ENCODE assay signal across 21 cellular contexts in the genomic region with DNA sequence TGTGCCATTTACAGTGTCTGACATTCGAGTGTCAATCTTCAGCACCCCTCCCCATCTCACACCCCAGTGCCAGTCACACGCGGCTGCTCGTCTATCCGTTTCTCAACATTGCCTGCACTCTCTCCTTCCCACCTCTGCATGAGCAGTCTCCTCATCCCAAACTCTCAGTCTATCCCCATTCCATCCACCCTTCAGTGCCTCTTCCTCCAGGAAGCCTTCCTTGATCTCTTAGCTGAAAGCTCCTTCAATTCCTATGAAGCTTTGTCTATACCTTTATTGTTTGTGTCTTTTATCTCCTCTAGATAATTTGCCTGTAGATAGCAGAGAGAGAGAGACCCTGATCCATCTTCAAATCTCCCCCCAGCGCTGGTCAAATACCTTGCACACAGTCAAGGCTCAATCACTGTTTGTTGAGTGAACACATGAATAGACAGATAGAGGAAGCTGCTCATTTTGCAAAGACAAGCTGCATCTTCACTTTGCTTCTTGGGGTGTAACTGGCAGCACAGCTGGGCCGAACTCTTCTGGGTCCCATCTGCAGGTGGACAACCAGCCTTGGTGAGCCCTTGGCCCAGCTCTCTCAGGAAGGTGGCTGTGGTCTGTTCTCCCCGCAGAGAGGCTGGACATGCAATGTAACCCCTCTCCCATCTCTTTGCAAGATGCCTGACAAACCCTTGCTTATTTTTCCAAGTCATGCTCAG. TPM values are rescaled to one million over a fixed set of nuclear protein-coding genes. Genes with fewer than 3 reads are reported as not detected.
A peak's percentile ranks its signal among the peaks of the same experiment; 100 is the strongest.
DNase-seq lines count a peak whose midpoint lies in the region; ATAC-seq and TF ChIP-seq lines count a peak whose summit lies in the region.
"Had no signal": no experiment of that assay in that cellular context is flagged by ENCODE, and none has a peak within 500 bp of the region (broad histone marks: within the 10 kb centered on the region; RNA-seq: fewer than 3 reads in every experiment).

No MANE protein-coding gene starts in this region.

- TF ChIP-seq RAD21 in SK-N-SH (IDR thresholded peaks at IDR 0.05; ENCODE audit: low read length), result no peak

- H2AFZ ChIP-seq in SK-N-SH (ENCODE audit: low read depth), result no peak overlapping the region
- H2AFZ ChIP-seq: parathyroid adenoma had no signal

- DNase-seq in cardiac septum (ENCODE audit: low spot score) (peak; percentile 46), right cardiac atrium (no peak), RWPE2 (ENCODE audit: low spot score) (peak; percentile 21), islet precursor cell (peak; percentile 35), breast epithelium (ENCODE audit: low spot score in 2 of 2) (no peak), NCI-H1436 (lab: John Stamatoyannopoulos, UW) (no peak), SK-N-SH (no peak)
- DNase-seq: activated B cell treated with CpG ODN at 0.5 μM for 24 hours; AML-193; Calu3; EL; foreskin melanocyte; hypothalamus; naive B cell; NCI-H1436 treated with DMSO at 0.1 percent for 48 hours; OCI-M1; SHP77; stimulated activated naive B cell treated with anti-CD40 and anti-IgM and Interleukin-4, amounts not matched to agents 10 μg/mL and 1 μg/mL and 100 μg/mL, for 72 hours; thyroid gland had no signal

- intact Hi-C loops in cardiac septum (cut with DNase I) (no loop called here), right cardiac atrium (cut with DNase I) (no loop called here), breast epithelium (cut with DNase I; ENCODE audit: low total_unique reads) (no loop called here)

- ATAC-seq in right cardiac atrium, result no peak
- no peak for ATAC-seq in RWPE2 (ENCODE audit: low read depth)
- ATAC-seq: stimulated activated naive B cell treated with anti-CD40 and anti-IgM and Interleukin-4, amounts not matched to agents 10 μg/mL and 1 μg/mL and 100 μg/mL, for 72 hours had no signal

- H3K4me2 ChIP-seq in SK-N-SH, result no peak overlapping the region

- CTCF ChIA-PET in SK-N-SH (lab: Yijun Ruan, JAX), result interaction anchor here (1.1 to 2.2 kb wide), 3 partner anchors 72 to 126 kb away, joined by 3 to 10 read pairs (median 3); no protein-coding TSS in a partner anchor

- H3K27me3 ChIP-seq in right cardiac atrium (ENCODE audit: control insufficient read depth, insufficient read depth) (no peaks in the 10 kb centered on the region), RWPE2 (ENCODE audit: insufficient read depth, poor library complexity, severe bottlenecking) (no peaks in the 10 kb centered on the region), breast epithelium (no peaks in the 10 kb centered on the region), SK-N-SH (ENCODE audit: insufficient read depth) (no peaks in the 10 kb centered on the region)
- H3K27me3 ChIP-seq: thyroid gland had no signal

- peaks cover 20% of the 10 kb centered on the region for H3F3A ChIP-seq in SK-N-SH (replicated peaks; ENCODE audit: insufficient read depth)

- H3K9me3 ChIP-seq in right cardiac atrium (ENCODE audit: control insufficient read depth, low read length), result no peaks in the 10 kb centered on the region
- no peaks in the 10 kb centered on the region for H3K9me3 ChIP-seq in RWPE2 (ENCODE audit: severe bottlenecking)
- no peaks in the 10 kb centered on the region for H3K9me3 ChIP-seq in breast epithelium
- H3K9me3 ChIP-seq in SK-N-SH, result no peaks in the 10 kb centered on the region
- H3K9me3 ChIP-seq: thyroid gland had no signal

- H3K27ac ChIP-seq in right cardiac atrium (ENCODE audit: low read length), result no peak overlapping the region
- H3K27ac ChIP-seq in RWPE2 (ENCODE audit: poor library complexity, severe bottlenecking), result no peak overlapping the region
- H3K27ac ChIP-seq in breast epithelium, result no peak overlapping the region
- H3K27ac ChIP-seq in SK-N-SH (ENCODE audit: low read depth in 2 of 2, low read length in 1 of 2), result no peak overlapping the region
- H3K27ac ChIP-seq: parathyroid adenoma, thyroid gland had no signal

- TF ChIP-seq CTCF in RWPE2 (IDR thresholded peaks at IDR 0.05; ENCODE audit: poor library complexity, severe bottlenecking) (no peak), breast epithelium (IDR thresholded peaks at IDR 0.05) (no peak), SK-N-SH (IDR thresholded peaks at IDR 0.05) (no peak)

- no peaks in the 10 kb centered on the region for H3K79me2 ChIP-seq in SK-N-SH (ENCODE audit: insufficient read depth)
- H3K79me2 ChIP-seq: parathyroid adenoma had no signal

- no peak for TF ChIP-seq POLR2A in breast epithelium (IDR thresholded peaks at IDR 0.05)

- H3K9me2 ChIP-seq in SK-N-SH, result no peaks in the 10 kb centered on the region

- no peaks in the 10 kb centered on the region for H4K20me1 ChIP-seq in SK-N-SH (ENCODE audit: insufficient read depth)

- H3K36me3 ChIP-seq in RWPE2 (ENCODE audit: low read depth), result no peaks in the 10 kb centered on the region
- H3K36me3 ChIP-seq in breast epithelium, result no peaks in the 10 kb centered on the region
- no peaks in the 10 kb centered on the region for H3K36me3 ChIP-seq in SK-N-SH (replicated peaks in 1 of 2; ENCODE audit: control insufficient read depth in 1 of 2, insufficient read depth in 2 of 2, low read length in 1 of 2)
- H3K36me3 ChIP-seq: thyroid gland had no signal

- POLR2A ChIA-PET in SK-N-SH (lab: Yijun Ruan, JAX), result no interaction called here

- H3K9ac ChIP-seq in SK-N-SH, result no peak overlapping the region
- H3K9ac ChIP-seq: parathyroid adenoma had no signal

- H3K4me3 ChIP-seq in right cardiac atrium (ENCODE audit: low read length), result no peak overlapping the region
- no peak overlapping the region for H3K4me3 ChIP-seq in RWPE2 (ENCODE audit: severe bottlenecking)
- no peak overlapping the region for H3K4me3 ChIP-seq in breast epithelium
- no peak overlapping the region for H3K4me3 ChIP-seq in SK-N-SH (ENCODE audit: low read depth in 2 of 2, low read length in 1 of 2)
- H3K4me3 ChIP-seq: thyroid gland had no signal

- WGBS in right cardiac atrium, result 91% methylated on average over 8 of the region's 8 CpGs
- WGBS in SK-N-SH (ENCODE audit: low lambda C conversion rate), result 88% methylated on average over 8 of the region's 8 CpGs

- TF ChIP-seq EP300 in SK-N-SH (IDR thresholded peaks at IDR 0.05; ENCODE audit: borderline replicate concordance in 1 of 2, low read depth in 1 of 2, low read length in 1 of 2), result no peak

- H3K4me1 ChIP-seq in right cardiac atrium (ENCODE audit: control insufficient read depth, insufficient read depth, low read length) (no peaks in the 10 kb centered on the region), RWPE2 (ENCODE audit: insufficient read depth, poor library complexity, severe bottlenecking) (no peaks in the 10 kb centered on the region), breast epithelium (peaks cover 0 to 4% of the 10 kb centered on the region in 2 donors), SK-N-SH (ENCODE audit: control insufficient read depth in 1 of 2, insufficient read depth in 2 of 2, low read depth in 1 of 2, low read length in 1 of 2) (peaks cover 6 to 14% of the 10 kb centered on the region in 2 experiments)
- H3K4me1 ChIP-seq: parathyroid adenoma, thyroid gland had no signal

TF ChIP-seq in SK-N-SH, 30 proteins besides CTCF, POLR2A, EP300 and RAD21:
- TF ChIP-seq NFIC (IDR thresholded peaks at IDR 0.05; ENCODE audit: borderline replicate concordance) (no peak), CHD2 (IDR thresholded peaks at IDR 0.05; ENCODE audit: low read length, partially characterized antibody) (no peak), GABPA (IDR thresholded peaks at IDR 0.05; ENCODE audit: low read depth) (no peak)
- TF ChIP-seq, protein P1, sequence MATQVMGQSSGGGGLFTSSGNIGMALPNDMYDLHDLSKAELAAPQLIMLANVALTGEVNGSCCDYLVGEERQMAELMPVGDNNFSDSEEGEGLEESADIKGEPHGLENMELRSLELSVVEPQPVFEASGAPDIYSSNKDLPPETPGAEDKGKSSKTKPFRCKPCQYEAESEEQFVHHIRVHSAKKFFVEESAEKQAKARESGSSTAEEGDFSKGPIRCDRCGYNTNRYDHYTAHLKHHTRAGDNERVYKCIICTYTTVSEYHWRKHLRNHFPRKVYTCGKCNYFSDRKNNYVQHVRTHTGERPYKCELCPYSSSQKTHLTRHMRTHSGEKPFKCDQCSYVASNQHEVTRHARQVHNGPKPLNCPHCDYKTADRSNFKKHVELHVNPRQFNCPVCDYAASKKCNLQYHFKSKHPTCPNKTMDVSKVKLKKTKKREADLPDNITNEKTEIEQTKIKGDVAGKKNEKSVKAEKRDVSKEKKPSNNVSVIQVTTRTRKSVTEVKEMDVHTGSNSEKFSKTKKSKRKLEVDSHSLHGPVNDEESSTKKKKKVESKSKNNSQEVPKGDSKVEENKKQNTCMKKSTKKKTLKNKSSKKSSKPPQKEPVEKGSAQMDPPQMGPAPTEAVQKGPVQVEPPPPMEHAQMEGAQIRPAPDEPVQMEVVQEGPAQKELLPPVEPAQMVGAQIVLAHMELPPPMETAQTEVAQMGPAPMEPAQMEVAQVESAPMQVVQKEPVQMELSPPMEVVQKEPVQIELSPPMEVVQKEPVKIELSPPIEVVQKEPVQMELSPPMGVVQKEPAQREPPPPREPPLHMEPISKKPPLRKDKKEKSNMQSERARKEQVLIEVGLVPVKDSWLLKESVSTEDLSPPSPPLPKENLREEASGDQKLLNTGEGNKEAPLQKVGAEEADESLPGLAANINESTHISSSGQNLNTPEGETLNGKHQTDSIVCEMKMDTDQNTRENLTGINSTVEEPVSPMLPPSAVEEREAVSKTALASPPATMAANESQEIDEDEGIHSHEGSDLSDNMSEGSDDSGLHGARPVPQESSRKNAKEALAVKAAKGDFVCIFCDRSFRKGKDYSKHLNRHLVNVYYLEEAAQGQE (IDR thresholded peaks at IDR 0.05; ENCODE audit: low read depth, low read length), result no peak
- TF ChIP-seq, protein P2, sequence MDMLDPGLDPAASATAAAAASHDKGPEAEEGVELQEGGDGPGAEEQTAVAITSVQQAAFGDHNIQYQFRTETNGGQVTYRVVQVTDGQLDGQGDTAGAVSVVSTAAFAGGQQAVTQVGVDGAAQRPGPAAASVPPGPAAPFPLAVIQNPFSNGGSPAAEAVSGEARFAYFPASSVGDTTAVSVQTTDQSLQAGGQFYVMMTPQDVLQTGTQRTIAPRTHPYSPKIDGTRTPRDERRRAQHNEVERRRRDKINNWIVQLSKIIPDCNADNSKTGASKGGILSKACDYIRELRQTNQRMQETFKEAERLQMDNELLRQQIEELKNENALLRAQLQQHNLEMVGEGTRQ (IDR thresholded peaks at IDR 0.05; ENCODE audit: borderline replicate concordance, low read depth, low read length), result no peak

RNA-seq across cellular contexts. Expression of a gene that starts 52.8 kb away (rescaled TPM):
- total RNA-seq in cardiac septum (9.3 TPM), right cardiac atrium (10 to 100 TPM; 20.1 to 34.0 (median 21.2) TPM), breast epithelium (1 to 10 TPM; 7.8 to 8.5 (median 7.9) TPM)
- polyA plus RNA-seq in right cardiac atrium (11.6 TPM), SK-N-SH (2012; rRNA removed) (0.49 and 0.52 TPM in 2 replicates)
- 0.29 and 0.53 TPM in 2 replicates for polyA plus RNA-seq in SK-N-SH (2012; cell fraction: cytosol; rRNA removed)
- 1.0 and 1.1 TPM in 2 replicates for polyA plus RNA-seq in SK-N-SH (2012; cell fraction: nucleus; rRNA removed)
- total RNA-seq: activated B cell treated with CpG ODN at 0.5 μM for 24 hours, Calu3 had no signal
- polyA plus RNA-seq: keratinocyte had no signal

Comparison
In these comparisons a context has a peak if more than half of its experiments do, and no peak if none do; other contexts are left out.
1. DNase-seq: peak in cardiac septum (single experiment), RWPE2 (single experiment) and islet precursor cell (single experiment); none in right cardiac atrium (0 of 3), breast epithelium (0 of 2), NCI-H1436 (single experiment) and SK-N-SH (single experiment).